In the genomic region with DNA sequence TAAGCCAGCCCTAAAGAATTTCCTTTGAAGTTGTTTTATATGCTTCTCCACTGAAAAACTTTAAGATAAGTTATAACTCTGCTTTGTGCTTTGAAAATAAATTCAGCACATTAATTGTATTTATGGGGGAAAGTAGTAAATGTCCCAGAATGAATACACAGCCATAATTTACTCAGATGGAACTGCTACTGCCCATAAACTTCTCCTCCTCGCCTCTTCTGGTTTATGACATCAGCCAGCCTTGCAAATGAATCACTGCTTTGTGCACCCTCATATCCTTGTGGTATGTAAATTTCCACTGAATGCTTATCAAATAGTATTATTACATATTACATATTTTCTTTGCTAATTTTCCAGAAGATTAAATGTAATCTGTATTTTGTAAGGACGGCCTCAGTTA, we compare ENCODE assay signal across 21 cellular contexts.
DNase-seq lines count a peak whose midpoint lies in the region; FAIRE-seq and TF ChIP-seq lines count a peak whose summit lies in the region.
"Had no signal": no experiment of that assay in that cellular context is flagged by ENCODE, and none has a peak within 500 bp of the region (broad histone marks: within the 10 kb centered on the region; RNA-seq: fewer than 3 reads in every experiment).

No MANE protein-coding gene starts in this region.

- no peaks in the 10 kb centered on the region for H3K36me3 ChIP-seq in HEK293 (ENCODE audit: control insufficient read depth in 2 of 2, insufficient read depth in 1 of 2, low read length in 2 of 2)
- no peaks in the 10 kb centered on the region for H3K36me3 ChIP-seq in bronchial epithelial cell (ENCODE audit: control insufficient read depth, insufficient read depth, low read length)
- H3K36me3 ChIP-seq in kidney epithelial cell (ENCODE audit: control insufficient read depth, insufficient read depth, low read length), result no peaks in the 10 kb centered on the region
- H3K36me3 ChIP-seq: colonic mucosa had no signal

- DNase-seq in bronchial epithelial cell (ENCODE audit: low read depth) (peak; percentile 39), kidney epithelial cell (ENCODE audit: low read depth) (peak; percentile 23), stromal cell of bone marrow (ENCODE audit: low read depth) (peak; percentile 22), occipital lobe (lab: John Stamatoyannopoulos, UW) (no peak), DMS53 (lab: John Stamatoyannopoulos, UW) (no peak)
- no peak for DNase-seq in activated T-cell treated with anti-CD3 and anti-CD28 coated beads, Interleukin-2, amount 50 U/mL, for 48 hours
- DNase-seq: activated CD4-positive, alpha-beta T cell treated with anti-CD3 and anti-CD28 coated beads for 1 hour; activated CD8-positive, alpha-beta memory T cell treated with anti-CD3 and anti-CD28 coated beads for 24 hours; colonic mucosa; hypothalamus; islet precursor cell; mammary epithelial cell; naive thymus-derived CD4-positive, alpha-beta T cell; NCI-H146; OCI-M1; Right ventricle myocardium superior; stimulated activated CD4-positive, alpha-beta T cell treated with anti-CD3 and anti-CD28 coated beads, Interleukin-1b, Interleukin-23, amount 100 ng/mL, for 48 hours; stimulated activated naive B cell treated with anti-CD40 and anti-IgM and Interleukin-4, amounts not matched to agents 10 μg/mL and 1 μg/mL and 100 μg/mL, for 72 hours; SW 1271 had no signal

- H3K9me3 ChIP-seq in HEK293 (ENCODE audit: control insufficient read depth, insufficient read depth, low read depth, low read length), result no peaks in the 10 kb centered on the region
- H3K9me3 ChIP-seq: colonic mucosa had no signal

- no peak overlapping the region for H3K4me3 ChIP-seq in HEK293 (ENCODE audit: low read depth, low read length)
- no peak overlapping the region for H3K4me3 ChIP-seq in bronchial epithelial cell (ENCODE audit: low read depth, low read length)
- H3K4me3 ChIP-seq in kidney epithelial cell (ENCODE audit: low read depth, low read length), result no peak overlapping the region
- H3K4me3 ChIP-seq: colonic mucosa had no signal

- no peak overlapping the region for H3K27ac ChIP-seq in HEK293 (ENCODE audit: extremely low read depth, low read depth, low read length)
- H3K27ac ChIP-seq: colonic mucosa, HL-60 had no signal

- POLR2A ChIA-PET in HEK293 (lab: Yijun Ruan, JAX), result no interaction called here

- peaks cover 7% of the 10 kb centered on the region for H3K4me1 ChIP-seq in HEK293 (ENCODE audit: control insufficient read depth, insufficient read depth, low read length)
- H3K4me1 ChIP-seq: colonic mucosa had no signal

- no peak for FAIRE-seq in bronchial epithelial cell (lab: Jason Lieb, UNC)

- CTCF ChIA-PET in HEK293 (lab: Yijun Ruan, JAX), result no interaction called here

- H3K27me3 ChIP-seq in bronchial epithelial cell (ENCODE audit: control insufficient read depth, insufficient read depth, low read length) (no peaks in the 10 kb centered on the region), kidney epithelial cell (ENCODE audit: control insufficient read depth, insufficient read depth, low read length) (peaks cover 31% of the 10 kb centered on the region)
- H3K27me3 ChIP-seq: colonic mucosa had no signal

- no peak for TF ChIP-seq CTCF in HEK293 (tag by site-specific recombination; IDR thresholded peaks at IDR 0.05)
- TF ChIP-seq CTCF in bronchial epithelial cell (IDR thresholded peaks at IDR 0.05; ENCODE audit: insufficient read depth, low read length, severe bottlenecking), result no peak
- no peak for TF ChIP-seq CTCF in kidney epithelial cell (IDR thresholded peaks at IDR 0.05; ENCODE audit: insufficient read depth, low read length, poor library complexity, severe bottlenecking)

TF ChIP-seq in HEK293, 187 proteins besides CTCF, POLR2A, EP300 and RAD21:
- TF ChIP-seq ZNF350 (tag by site-specific recombination; IDR thresholded peaks at IDR 0.05), result no peak
- no peak for TF ChIP-seq ZNF707 (tag by site-specific recombination; IDR thresholded peaks at IDR 0.05)
- 0 out of 2 replicates have a peak, but pooled peaks have one; percentile 17 for TF ChIP-seq OSR2 (tag by site-specific recombination; IDR thresholded peaks at IDR 0.05)
- 0 out of 2 replicates have a peak, but pooled peaks have one; percentile 27 for TF ChIP-seq ZNF843 (tag by site-specific recombination; IDR thresholded peaks at IDR 0.05)
- peak; percentile 8; the same call in 1 of the 2 replicates for TF ChIP-seq FEZF1 (tag by site-specific recombination; IDR thresholded peaks at IDR 0.05)
- TF ChIP-seq HIC1 (tag by site-specific recombination; IDR thresholded peaks at IDR 0.05), result peak; percentile 29; the same call in 1 of the 2 replicates
- TF ChIP-seq ZNF19 (tag by site-specific recombination; IDR thresholded peaks at IDR 0.05; ENCODE audit: low read depth), result no peak
- no peak for TF ChIP-seq ZNF654 (tag by site-specific recombination; IDR thresholded peaks at IDR 0.05; ENCODE audit: low read depth)
- no peak for TF ChIP-seq ZNF311 (tag by site-specific recombination; IDR thresholded peaks at IDR 0.05; ENCODE audit: borderline replicate concordance)

Comparison
In these comparisons a context has a peak if more than half of its experiments do, and no peak if none do; other contexts are left out.
1. DNase-seq: peak in bronchial epithelial cell (single experiment), kidney epithelial cell (single experiment) and stromal cell of bone marrow (single experiment); none in occipital lobe (single experiment), DMS53 (single experiment) and activated T-cell treated with anti-CD3 and anti-CD28 coated beads, Interleukin-2, amount 50 U/mL, for 48 hours (0 of 2).